In genomic region chr10:24462340-24462739, GRCh38 we compare ENCODE assay signal across 16 cellular contexts.
A peak's percentile ranks its signal among the peaks of the same experiment; 100 is the strongest.
DNase-seq lines count a peak whose midpoint lies in the region; ATAC-seq and TF ChIP-seq lines count a peak whose summit lies in the region.
"Had no signal": no experiment of that assay in that cellular context is flagged by ENCODE, and none has a peak within 500 bp of the region (broad histone marks: within the 10 kb centered on the region; RNA-seq: fewer than 3 reads in every experiment).

No MANE protein-coding gene starts in this region.

- DNase-seq in A673 (ENCODE audit: low spot score) (no peak), Calu3 (no peak), prostate gland (ENCODE audit: low spot score) (no peak), tibial nerve (ENCODE audit: low spot score in 2 of 2) (no peak), NCI-H187 (lab: John Stamatoyannopoulos, UW) (no peak)
- no peak for DNase-seq in activated CD4-positive, alpha-beta T cell treated with anti-CD3 and anti-CD28 coated beads, Interleukin-2, amount 10 ng/mL, durations not matched to agents 24 days and 14 days
- DNase-seq: BE2C; CD8-positive, alpha-beta T cell; GOT3; KG1; MG63; NCI-H1105 treated with DMSO at 0.1 percent for 48 hours; NCI-H1930; NCI-H774; Peyer's patch had no signal

- peaks cover 53% of the 10 kb centered on the region for H3K4me1 Mint-ChIP-seq in Calu3 (ENCODE audit: low read depth, unreplicated experiment)
- H3K4me1 Mint-ChIP-seq in activated CD4-positive, alpha-beta T cell treated with anti-CD3 and anti-CD28 coated beads, Interleukin-2, amount 10 ng/mL, durations not matched to agents 24 days and 14 days = peaks cover 43% of the 10 kb centered on the region

- H3K27me3 ChIP-seq in A673 (replicated peaks; ENCODE audit: insufficient read depth, low read depth, low read length, poor library complexity) (no peaks in the 10 kb centered on the region), gastroesophageal sphincter (no peaks in the 10 kb centered on the region), prostate gland (replicated peaks; ENCODE audit: insufficient read depth) (no peaks in the 10 kb centered on the region), tibial nerve (no peaks in the 10 kb centered on the region)
- H3K27me3 ChIP-seq: BE2C, MG63, Peyer's patch had no signal

- H3K4me1 ChIP-seq in A673 (ENCODE audit: insufficient read depth, low read length, poor library complexity, severe bottlenecking) = peaks cover 69% of the 10 kb centered on the region
- peaks cover 0 to 22% (median 0%) of the 10 kb centered on the region in 3 donors for H3K4me1 ChIP-seq in gastroesophageal sphincter
- peaks cover 2% of the 10 kb centered on the region for H3K4me1 ChIP-seq in prostate gland (replicated peaks)
- peaks cover 0 to 35% (median 8%) of the 10 kb centered on the region in 4 donors for H3K4me1 ChIP-seq in tibial nerve
- H3K4me1 ChIP-seq: BE2C had no signal

- H3K4me3 ChIP-seq in A673 (ENCODE audit: low read depth, low read length, poor library complexity, severe bottlenecking) (no peak overlapping the region), gastroesophageal sphincter (no peak overlapping the region), prostate gland (no peak overlapping the region), tibial nerve (no peak overlapping the region)
- H3K4me3 ChIP-seq: MG63, Peyer's patch had no signal

- H3K4me3 Mint-ChIP-seq in Calu3 (ENCODE audit: low read depth, unreplicated experiment) = no peak overlapping the region
- H3K4me3 Mint-ChIP-seq in activated CD4-positive, alpha-beta T cell treated with anti-CD3 and anti-CD28 coated beads, Interleukin-2, amount 10 ng/mL, durations not matched to agents 24 days and 14 days = no peak overlapping the region
- H3K4me3 Mint-ChIP-seq: CD8-positive, alpha-beta T cell had no signal

- TF ChIP-seq EP300 in gastroesophageal sphincter (IDR thresholded peaks at IDR 0.05) (no peak), tibial nerve (IDR thresholded peaks at IDR 0.05) (no peak)

- 60 to 62% methylated on average over 2 to 6 of the region's 6 CpGs for WGBS in gastroesophageal sphincter (ENCODE audit: low coverage in 1 of 2), 2 donors
- 80% methylated on average over 6 of the region's 6 CpGs for WGBS in prostate gland
- WGBS in tibial nerve, 2 donors = 88 to 89% methylated on average over 6 of the region's 6 CpGs

- TF ChIP-seq CTCF in A673 (conservative IDR thresholded peaks at IDR 0.05; ENCODE audit: low read depth, low read length) (no peak), Calu3 (IDR thresholded peaks at IDR 0.05; ENCODE audit: unreplicated experiment) (no peak), gastroesophageal sphincter (IDR thresholded peaks at IDR 0.05) (no peak), prostate gland (IDR thresholded peaks at IDR 0.05) (no peak), tibial nerve (IDR thresholded peaks at IDR 0.05) (no peak)

- peaks cover 39% of the 10 kb centered on the region for H3K36me3 Mint-ChIP-seq in Calu3 (ENCODE audit: insufficient read depth, unreplicated experiment)
- peaks cover 2% of the 10 kb centered on the region for H3K36me3 Mint-ChIP-seq in activated CD4-positive, alpha-beta T cell treated with anti-CD3 and anti-CD28 coated beads, Interleukin-2, amount 10 ng/mL, durations not matched to agents 24 days and 14 days (ENCODE audit: low read depth)
- H3K36me3 Mint-ChIP-seq: CD8-positive, alpha-beta T cell had no signal

- H3K27me3 Mint-ChIP-seq in Calu3 (ENCODE audit: unreplicated experiment) = no peaks in the 10 kb centered on the region
- peaks cover 14% of the 10 kb centered on the region for H3K27me3 Mint-ChIP-seq in activated CD4-positive, alpha-beta T cell treated with anti-CD3 and anti-CD28 coated beads, Interleukin-2, amount 10 ng/mL, durations not matched to agents 24 days and 14 days

- peaks cover 2% of the 10 kb centered on the region for H3K36me3 ChIP-seq in A673 (ENCODE audit: insufficient read depth, low read length, poor library complexity, severe bottlenecking)
- H3K36me3 ChIP-seq in gastroesophageal sphincter = no peaks in the 10 kb centered on the region
- no peaks in the 10 kb centered on the region for H3K36me3 ChIP-seq in prostate gland
- no peaks in the 10 kb centered on the region for H3K36me3 ChIP-seq in tibial nerve
- H3K36me3 ChIP-seq: BE2C, MG63, Peyer's patch had no signal

- CTCF ChIA-PET in A673 (lab: Charles Lee) (no interaction called here), Calu3 (lab: Charles Lee) (no interaction called here)

- intact Hi-C loops in A673 (cut with micrococcal nuclease; ENCODE audit: unreplicated experiment) = loop anchor here (5.0 kb wide), 2 partner anchors 45 to 70 kb away; no protein-coding TSS in a partner anchor
- intact Hi-C loops in Calu3 (cut with micrococcal nuclease; ENCODE audit: unreplicated experiment) = no loop called here
- intact Hi-C loops in prostate gland (cut with DNase I) = no loop called here
- intact Hi-C loops in activated CD4-positive, alpha-beta T cell treated with anti-CD3 and anti-CD28 coated beads, Interleukin-2, amount 10 ng/mL, durations not matched to agents 24 days and 14 days (cut with micrococcal nuclease) = loop anchor here (5.0 to 10.0 kb wide), 4 partner anchors 262 to 1098 kb away; partner anchors contain the start of gene ARHGAP21

- BruUV-seq in A673 (replicated peaks; lab: Mats Ljungman, UMichigan) (no TSS peak), Calu3 (replicated peaks; lab: Mats Ljungman, UMichigan) (no TSS peak)

- H3K9me3 Mint-ChIP-seq in Calu3 (ENCODE audit: low read depth, unreplicated experiment) = no peaks in the 10 kb centered on the region
- peaks cover 10% of the 10 kb centered on the region for H3K9me3 Mint-ChIP-seq in activated CD4-positive, alpha-beta T cell treated with anti-CD3 and anti-CD28 coated beads, Interleukin-2, amount 10 ng/mL, durations not matched to agents 24 days and 14 days
- H3K9me3 Mint-ChIP-seq: CD8-positive, alpha-beta T cell had no signal

- POLR2A ChIA-PET in A673 (lab: Charles Lee; ENCODE audit: low non-redundant PET) = no interaction called here

- H3K9me3 ChIP-seq in A673 (ENCODE audit: low read depth, low read length, poor library complexity, severe bottlenecking) (no peaks in the 10 kb centered on the region), gastroesophageal sphincter (no peaks in the 10 kb centered on the region), prostate gland (no peaks in the 10 kb centered on the region), tibial nerve (no peaks in the 10 kb centered on the region)
- H3K9me3 ChIP-seq: BE2C, MG63, Peyer's patch had no signal

- TF ChIP-seq POLR2A in gastroesophageal sphincter (IDR thresholded peaks at IDR 0.05) = no peak
- no peak for TF ChIP-seq POLR2A in prostate gland (IDR thresholded peaks at IDR 0.05)
- TF ChIP-seq POLR2A in tibial nerve (IDR thresholded peaks at IDR 0.05) = no peak

- peak overlapping the region; percentile 89 for H3K27ac Mint-ChIP-seq in Calu3 (ENCODE audit: unreplicated experiment)
- no peak overlapping the region for H3K27ac Mint-ChIP-seq in activated CD4-positive, alpha-beta T cell treated with anti-CD3 and anti-CD28 coated beads, Interleukin-2, amount 10 ng/mL, durations not matched to agents 24 days and 14 days
- H3K27ac Mint-ChIP-seq: CD8-positive, alpha-beta T cell had no signal

- peak overlapping the region; percentile 88 for H3K27ac ChIP-seq in A673 (ENCODE audit: low read depth, low read length, poor library complexity, severe bottlenecking)
- peak overlapping the region in 2 of 4 donors; percentile 35 to 47 for H3K27ac ChIP-seq in gastroesophageal sphincter
- H3K27ac ChIP-seq in prostate gland = peak overlapping the region; percentile 1 to 8
- no peak overlapping the region for H3K27ac ChIP-seq in tibial nerve

- peak; percentile 62 for ATAC-seq in gastroesophageal sphincter
- ATAC-seq: CD8-positive, alpha-beta T cell had no signal

Comparison
In these comparisons a context has a peak if more than half of its experiments do, and no peak if none do; other contexts are left out.
1. H3K27ac ChIP-seq: peak in A673 (single experiment) and prostate gland (2 of 2); none in tibial nerve (0 of 4).
2. intact Hi-C loops: an anchor here in A673 (5.0 kb wide) and activated CD4-positive, alpha-beta T cell treated with anti-CD3 and anti-CD28 coated beads, Interleukin-2, amount 10 ng/mL, durations not matched to agents 24 days and 14 days (5.0 to 10.0 kb wide); none called in Calu3 and prostate gland.